ENCODE assay signal across 9 cellular contexts in the genomic region with DNA sequence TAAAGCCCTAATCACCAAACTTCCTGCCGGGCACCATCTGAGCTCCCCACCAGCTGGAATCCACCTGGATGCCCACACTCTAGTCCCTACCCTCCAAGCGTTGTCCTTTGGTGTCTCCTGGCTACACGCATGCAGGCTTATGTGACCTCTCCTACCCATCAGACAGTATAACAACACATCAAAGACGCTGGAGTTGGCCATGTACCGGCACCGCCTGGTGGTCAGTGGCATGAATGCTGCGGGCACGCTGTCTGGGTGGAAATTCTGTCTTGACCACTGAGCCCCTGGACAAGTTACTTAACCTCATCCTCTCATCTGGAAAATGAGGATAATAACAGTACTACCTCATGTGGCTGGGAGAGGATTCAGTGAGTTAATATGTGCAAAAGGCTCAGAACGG. TPM values are rescaled to one million over a fixed set of nuclear protein-coding genes. Genes with fewer than 3 reads are reported as not detected.
DNase-seq lines count a peak whose midpoint lies in the region; ATAC-seq and TF ChIP-seq lines count a peak whose summit lies in the region.
"Had no signal": no experiment of that assay in that cellular context is flagged by ENCODE, and none has a peak within 500 bp of the region (broad histone marks: within the 10 kb centered on the region; RNA-seq: fewer than 3 reads in every experiment).

No MANE protein-coding gene starts in this region.

- DNase-seq in COLO668 (lab: John Stamatoyannopoulos, UW; ENCODE audit: unreplicated experiment), result peak; percentile 31
- DNase-seq in HCT116 (ENCODE audit: low read depth, low spot score), result no peak
- DNase-seq in astrocyte of the cerebellum (ENCODE audit: low read depth), result no peak
- no peak for DNase-seq in HK-2 (ENCODE audit: unreplicated experiment)
- DNase-seq in NCI-H446 treated with DMSO at 0.1 percent for 48 hours (lab: John Stamatoyannopoulos, UW), result no peak
- DNase-seq: KG1 had no signal

- no peaks in the 10 kb centered on the region; a peak in 1 of 4 replicates for H3K36me3 ChIP-seq in HCT116 (ENCODE audit: control insufficient read depth in 1 of 2, insufficient read depth in 2 of 2, low read length in 2 of 2)
- peaks cover 0 to 3% (median 0%) of the 10 kb centered on the region in 4 donors for H3K36me3 ChIP-seq in liver (ENCODE audit: control insufficient read depth in 4 of 4, insufficient read depth in 3 of 4, low read depth in 1 of 4, low read length in 3 of 4)

- no peak overlapping the region for H2AFZ ChIP-seq in HCT116 (ENCODE audit: low read depth, low read length, poor library complexity, severe bottlenecking)

- no peaks in the 10 kb centered on the region for H3K9me2 ChIP-seq in HCT116 (ENCODE audit: insufficient read depth)

- ATAC-seq in HCT116 (peak; percentile 87), HG03025 (IDR thresholded peaks at IDR 0.05; ENCODE audit: low FRiP score, unreplicated experiment) (no peak), GM19452 (IDR thresholded peaks at IDR 0.05; ENCODE audit: unreplicated experiment) (no peak)

- H3K27ac ChIP-seq in HCT116 (ENCODE audit: low read depth, low read length) (no peak overlapping the region), liver (ENCODE audit: low read depth in 1 of 2, low read length in 2 of 2) (peak overlapping the region; percentile 68 to 88)

- RAD21 ChIA-PET in HCT116 (lab: Charles Lee; ENCODE audit: low non-redundant PET in 1 of 2, low total read pairs in 2 of 2, uncharacterized antibody in 2 of 2, unreplicated experiment in 2 of 2), result no interaction called here

- H3K9me3 ChIP-seq in HCT116 (ENCODE audit: control insufficient read depth in 1 of 2, insufficient read depth in 1 of 2, low read depth in 1 of 2, low read length in 2 of 2) (no peaks in the 10 kb centered on the region), liver (ENCODE audit: control insufficient read depth in 4 of 4, low read length in 3 of 4) (no peaks in the 10 kb centered on the region)

- WGBS in liver, result 85% methylated on average over 9 of the region's 9 CpGs

- H3K4me1 ChIP-seq in HCT116 (ENCODE audit: control insufficient read depth in 1 of 2, insufficient read depth in 2 of 2, low read length in 2 of 2) (peaks cover 3 to 12% of the 10 kb centered on the region in 2 experiments; a peak in 2 of 4 replicates), liver (ENCODE audit: control insufficient read depth in 4 of 4, insufficient read depth in 4 of 4, low read length in 3 of 4) (peaks cover 11 to 68% (median 56%) of the 10 kb centered on the region in 4 donors)

- no peak for TF ChIP-seq POLR2A in HCT116 (IDR thresholded peaks at IDR 0.05; ENCODE audit: borderline replicate concordance, extremely low read depth, insufficient read depth, insufficient read length)

- TF ChIP-seq CTCF in HCT116 (IDR thresholded peaks at IDR 0.05 in 2 of 3, conservative IDR thresholded peaks at IDR 0.05 in 1 of 3; ENCODE audit: borderline replicate concordance in 1 of 3, insufficient read depth in 1 of 3, low read depth in 2 of 3, low read length in 2 of 3), result peak; percentile 33 to 70 (median 60); a peak in 5 of 6 replicates
- peak; percentile 52 for TF ChIP-seq CTCF in astrocyte of the cerebellum (IDR thresholded peaks at IDR 0.05; ENCODE audit: low read depth, low read length, missing control alignments)
- peak; percentile 13 for TF ChIP-seq CTCF in liver (IDR thresholded peaks at IDR 0.05; ENCODE audit: low read depth, low read length, missing input control)

- H3K27me3 ChIP-seq in HCT116 (ENCODE audit: insufficient read depth, low read length) (no peaks in the 10 kb centered on the region), liver (ENCODE audit: control insufficient read depth in 4 of 4, insufficient read depth in 4 of 4, low read length in 3 of 4) (no peaks in the 10 kb centered on the region)

- H3K4me3 ChIP-seq in HCT116 (replicated peaks in 1 of 2; ENCODE audit: low read depth in 1 of 2, low read length in 2 of 2), result no peak overlapping the region
- H3K4me3 ChIP-seq in astrocyte of the cerebellum (ENCODE audit: low read depth, low read length), result no peak overlapping the region
- no peak overlapping the region for H3K4me3 ChIP-seq in liver (ENCODE audit: low read depth in 1 of 3, low read length in 3 of 3)

- intact Hi-C loops in HCT116 (cut with micrococcal nuclease), result loop anchor here (10.0 kb wide), 1 partner anchor 141 kb away; no protein-coding TSS in a partner anchor

- no peaks in the 10 kb centered on the region for H3K79me2 ChIP-seq in HCT116 (ENCODE audit: insufficient read depth, low read length)

- POLR2A ChIA-PET in HCT116 (lab: Charles Lee), result no interaction called here

- in situ Hi-C loops in astrocyte of the cerebellum (cut with HindIII; ENCODE audit: low sequenced_read_pairs), result no loop called here

- H3K4me2 ChIP-seq in HCT116 (ENCODE audit: low read length), result no peak overlapping the region

- no peaks in the 10 kb centered on the region for H4K20me1 ChIP-seq in HCT116 (ENCODE audit: insufficient read depth)

- TF ChIP-seq RAD21 in HCT116 (IDR thresholded peaks at IDR 0.05; ENCODE audit: low read depth), result peak; percentile 50
- peak in 1 of 2 donors; percentile 47 for TF ChIP-seq RAD21 in liver (IDR thresholded peaks at IDR 0.05)

- no TSS peak for BruUV-seq in HCT116 (replicated peaks; lab: Mats Ljungman, UMichigan)

- CTCF ChIA-PET in HCT116 (lab: Charles Lee), result interaction anchor here (0.9 to 1.0 kb wide), 2 partner anchors 10 to 40 kb away, joined by 3 read pairs; no protein-coding TSS in a partner anchor

- H3K9ac ChIP-seq in HCT116 (ENCODE audit: low read length) (no peak overlapping the region), liver (ENCODE audit: low read depth in 1 of 2, low read length in 2 of 2) (no peak overlapping the region)

TF ChIP-seq in HCT116, 20 proteins besides CTCF, POLR2A, EP300 and RAD21:
- TF ChIP-seq POLR2AphosphoS5 (IDR thresholded peaks at IDR 0.05; ENCODE audit: low read depth, low read length) (no peak), TCF7L2 (IDR thresholded peaks at IDR 0.05; ENCODE audit: borderline replicate concordance, extremely low read depth, insufficient read depth, insufficient read length) (peak; percentile 87)
TF ChIP-seq in HCT116: peak in this region for 1.

TF ChIP-seq in liver, 16 proteins besides CTCF, POLR2A, EP300 and RAD21:
- TF ChIP-seq SP1 (IDR thresholded peaks at IDR 0.05) (no peak), YY1 (IDR thresholded peaks at IDR 0.05) (no peak), FOXA2 (IDR thresholded peaks at IDR 0.05) (no peak), GABPA (IDR thresholded peaks at IDR 0.05 in 1 of 2, conservative IDR thresholded peaks at IDR 0.05 in 1 of 2) (no peak), EGR1 (IDR thresholded peaks at IDR 0.05; ENCODE audit: low read depth in 2 of 2) (no peak), RXRA (IDR thresholded peaks at IDR 0.05) (no peak), NR2F2 (IDR thresholded peaks at IDR 0.05) (no peak), HNF4A (conservative IDR thresholded peaks at IDR 0.05) (no peak), HNF4G (IDR thresholded peaks at IDR 0.05) (no peak), JUND (IDR thresholded peaks at IDR 0.05) (no peak), FOXA1 (IDR thresholded peaks at IDR 0.05) (no peak)
- TF ChIP-seq, protein P1, sequence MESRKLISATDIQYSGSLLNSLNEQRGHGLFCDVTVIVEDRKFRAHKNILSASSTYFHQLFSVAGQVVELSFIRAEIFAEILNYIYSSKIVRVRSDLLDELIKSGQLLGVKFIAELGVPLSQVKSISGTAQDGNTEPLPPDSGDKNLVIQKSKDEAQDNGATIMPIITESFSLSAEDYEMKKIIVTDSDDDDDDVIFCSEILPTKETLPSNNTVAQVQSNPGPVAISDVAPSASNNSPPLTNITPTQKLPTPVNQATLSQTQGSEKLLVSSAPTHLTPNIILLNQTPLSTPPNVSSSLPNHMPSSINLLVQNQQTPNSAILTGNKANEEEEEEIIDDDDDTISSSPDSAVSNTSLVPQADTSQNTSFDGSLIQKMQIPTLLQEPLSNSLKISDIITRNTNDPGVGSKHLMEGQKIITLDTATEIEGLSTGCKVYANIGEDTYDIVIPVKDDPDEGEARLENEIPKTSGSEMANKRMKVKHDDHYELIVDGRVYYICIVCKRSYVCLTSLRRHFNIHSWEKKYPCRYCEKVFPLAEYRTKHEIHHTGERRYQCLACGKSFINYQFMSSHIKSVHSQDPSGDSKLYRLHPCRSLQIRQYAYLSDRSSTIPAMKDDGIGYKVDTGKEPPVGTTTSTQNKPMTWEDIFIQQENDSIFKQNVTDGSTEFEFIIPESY (IDR thresholded peaks at IDR 0.05), result no peak
- TF ChIP-seq, protein P2, sequence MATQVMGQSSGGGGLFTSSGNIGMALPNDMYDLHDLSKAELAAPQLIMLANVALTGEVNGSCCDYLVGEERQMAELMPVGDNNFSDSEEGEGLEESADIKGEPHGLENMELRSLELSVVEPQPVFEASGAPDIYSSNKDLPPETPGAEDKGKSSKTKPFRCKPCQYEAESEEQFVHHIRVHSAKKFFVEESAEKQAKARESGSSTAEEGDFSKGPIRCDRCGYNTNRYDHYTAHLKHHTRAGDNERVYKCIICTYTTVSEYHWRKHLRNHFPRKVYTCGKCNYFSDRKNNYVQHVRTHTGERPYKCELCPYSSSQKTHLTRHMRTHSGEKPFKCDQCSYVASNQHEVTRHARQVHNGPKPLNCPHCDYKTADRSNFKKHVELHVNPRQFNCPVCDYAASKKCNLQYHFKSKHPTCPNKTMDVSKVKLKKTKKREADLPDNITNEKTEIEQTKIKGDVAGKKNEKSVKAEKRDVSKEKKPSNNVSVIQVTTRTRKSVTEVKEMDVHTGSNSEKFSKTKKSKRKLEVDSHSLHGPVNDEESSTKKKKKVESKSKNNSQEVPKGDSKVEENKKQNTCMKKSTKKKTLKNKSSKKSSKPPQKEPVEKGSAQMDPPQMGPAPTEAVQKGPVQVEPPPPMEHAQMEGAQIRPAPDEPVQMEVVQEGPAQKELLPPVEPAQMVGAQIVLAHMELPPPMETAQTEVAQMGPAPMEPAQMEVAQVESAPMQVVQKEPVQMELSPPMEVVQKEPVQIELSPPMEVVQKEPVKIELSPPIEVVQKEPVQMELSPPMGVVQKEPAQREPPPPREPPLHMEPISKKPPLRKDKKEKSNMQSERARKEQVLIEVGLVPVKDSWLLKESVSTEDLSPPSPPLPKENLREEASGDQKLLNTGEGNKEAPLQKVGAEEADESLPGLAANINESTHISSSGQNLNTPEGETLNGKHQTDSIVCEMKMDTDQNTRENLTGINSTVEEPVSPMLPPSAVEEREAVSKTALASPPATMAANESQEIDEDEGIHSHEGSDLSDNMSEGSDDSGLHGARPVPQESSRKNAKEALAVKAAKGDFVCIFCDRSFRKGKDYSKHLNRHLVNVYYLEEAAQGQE (IDR thresholded peaks at IDR 0.05), result no peak

RNA-seq across cellular contexts. Expression of a gene that starts 23.4 kb away (rescaled TPM):
- total RNA-seq in HCT116 (2021; ENCODE audit: unreplicated experiment) (5.7 TPM), liver (1 to 10 TPM; 1.3 to 2.8 TPM)
- polyA plus RNA-seq in HCT116 (2012), result 6.3 and 6.9 TPM in 2 replicates
- 1 to 10 TPM; 1.2 to 1.5 TPM for polyA plus RNA-seq in liver

RNA-seq across cellular contexts. Expression of a gene that starts 39.6 kb away (rescaled TPM):
- total RNA-seq in HCT116 (2021; ENCODE audit: unreplicated experiment) (9.8 TPM), liver (1 to 10 TPM; 2.8 to 5.1 TPM)
- 8.4 and 9.6 TPM in 2 replicates for polyA plus RNA-seq in HCT116 (2012)
- polyA plus RNA-seq in liver, result 1 to 10 TPM; 2.8 to 4.7 TPM
